1 cellular context compared by ENCODE assay signal in the genomic region with DNA sequence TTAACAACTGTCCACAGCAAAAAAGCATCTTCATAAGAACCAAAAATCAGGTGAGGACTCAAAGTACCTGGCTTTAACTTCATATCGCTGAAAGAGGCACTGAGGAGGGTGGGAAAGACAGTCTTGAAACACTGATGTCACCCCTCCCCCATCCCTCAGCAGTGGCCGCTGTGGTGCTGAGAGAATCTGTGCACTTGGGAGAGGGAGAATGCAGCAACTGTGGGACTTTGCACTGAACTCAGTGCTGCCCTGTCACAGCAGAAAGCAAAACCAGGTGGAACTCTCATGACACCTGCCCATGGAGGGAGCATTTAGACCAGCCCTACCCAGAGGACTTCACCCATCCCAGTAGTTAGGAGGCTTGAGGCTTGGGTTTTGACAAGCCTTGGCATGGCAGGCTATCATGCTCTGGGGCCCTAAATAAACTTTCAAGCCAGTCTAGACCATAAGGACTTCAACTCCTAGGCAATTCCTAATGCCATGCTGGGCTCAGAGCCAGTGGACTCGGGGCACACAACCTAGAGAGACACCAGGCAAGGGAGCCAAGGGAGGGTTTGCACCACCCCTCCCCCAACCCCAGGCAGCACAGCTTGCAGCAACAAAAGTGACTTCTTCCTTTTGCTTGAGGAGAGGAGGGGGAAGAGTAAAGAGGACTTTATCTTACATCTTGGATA.
TF ChIP-seq lines count a peak whose summit lies in the region.

No MANE protein-coding gene starts in this region.

TF ChIP-seq in HepG2, 621 proteins besides CTCF, POLR2A, EP300 and RAD21 (continued from another document and continues in another):
- no peak for TF ChIP-seq ZUFSP (CRISPR knock-in tag; IDR thresholded peaks at IDR 0.05; ENCODE audit: borderline replicate concordance)
- no peak for TF ChIP-seq U2AF2 (IDR thresholded peaks at IDR 0.05; ENCODE audit: low read depth, low read length)
- TF ChIP-seq ZNF337 (CRISPR knock-in tag; IDR thresholded peaks at IDR 0.05; ENCODE audit: borderline replicate concordance, low read depth): no peak
- TF ChIP-seq HOXA3 (CRISPR knock-in tag; IDR thresholded peaks at IDR 0.05): peak; percentile 52; the same call in 1 of the 2 replicates
- TF ChIP-seq SNAI1 (CRISPR knock-in tag; IDR thresholded peaks at IDR 0.05; ENCODE audit: borderline replicate concordance): no peak
- no peak for TF ChIP-seq ZNF768 (CRISPR knock-in tag; IDR thresholded peaks at IDR 0.05)
- no peak for TF ChIP-seq MLLT10 (CRISPR knock-in tag; IDR thresholded peaks at IDR 0.05)
- TF ChIP-seq, protein P1, sequence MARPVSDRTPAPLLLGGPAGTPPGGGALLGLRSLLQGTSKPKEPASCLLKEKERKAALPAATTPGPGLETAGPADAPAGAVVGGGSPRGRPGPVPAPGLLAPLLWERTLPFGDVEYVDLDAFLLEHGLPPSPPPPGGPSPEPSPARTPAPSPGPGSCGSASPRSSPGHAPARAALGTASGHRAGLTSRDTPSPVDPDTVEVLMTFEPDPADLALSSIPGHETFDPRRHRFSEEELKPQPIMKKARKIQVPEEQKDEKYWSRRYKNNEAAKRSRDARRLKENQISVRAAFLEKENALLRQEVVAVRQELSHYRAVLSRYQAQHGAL (CRISPR knock-in tag; IDR thresholded peaks at IDR 0.05; ENCODE audit: not compliant biosample characterization): no peak
- TF ChIP-seq ZBTB2 (CRISPR knock-in tag; IDR thresholded peaks at IDR 0.05; ENCODE audit: low read depth): no peak
- TF ChIP-seq ZNF383 (CRISPR knock-in tag; IDR thresholded peaks at IDR 0.05; ENCODE audit: borderline replicate concordance): no peak
- no peak for TF ChIP-seq NR2F6 (IDR thresholded peaks at IDR 0.05)
- TF ChIP-seq NR2F6 (CRISPR knock-in tag; IDR thresholded peaks at IDR 0.05): peak; percentile 43; the same call in 1 of the 2 replicates
- no peak for TF ChIP-seq TCF7L2 (IDR thresholded peaks at IDR 0.05; ENCODE audit: low read depth, low read length)
- TF ChIP-seq SYNCRIP (IDR thresholded peaks at IDR 0.05; ENCODE audit: insufficient read depth, low read depth, low read length): no peak
- peak; percentile 19 for TF ChIP-seq XRCC5 (optimal IDR thresholded peaks at IDR 0.05; ENCODE audit: low read length)
- TF ChIP-seq U2AF1 (optimal IDR thresholded peaks at IDR 0.05; ENCODE audit: low read depth, low read length): no peak
- TF ChIP-seq NCOA5 (CRISPR knock-in tag; IDR thresholded peaks at IDR 0.05): no peak
- no peak for TF ChIP-seq KMT2A (CRISPR knock-in tag; IDR thresholded peaks at IDR 0.05)
- TF ChIP-seq ZBTB21 (CRISPR knock-in tag; IDR thresholded peaks at IDR 0.05): no peak
- TF ChIP-seq NFE2L2 (IDR thresholded peaks at IDR 0.05; ENCODE audit: low read length): no peak
- 0 out of 2 replicates have a peak, but pooled peaks have one; percentile 28 for TF ChIP-seq BCL6 (CRISPR knock-in tag; IDR thresholded peaks at IDR 0.05)
- TF ChIP-seq KLF16 (CRISPR knock-in tag; IDR thresholded peaks at IDR 0.05): no peak
- TF ChIP-seq, protein P2, sequence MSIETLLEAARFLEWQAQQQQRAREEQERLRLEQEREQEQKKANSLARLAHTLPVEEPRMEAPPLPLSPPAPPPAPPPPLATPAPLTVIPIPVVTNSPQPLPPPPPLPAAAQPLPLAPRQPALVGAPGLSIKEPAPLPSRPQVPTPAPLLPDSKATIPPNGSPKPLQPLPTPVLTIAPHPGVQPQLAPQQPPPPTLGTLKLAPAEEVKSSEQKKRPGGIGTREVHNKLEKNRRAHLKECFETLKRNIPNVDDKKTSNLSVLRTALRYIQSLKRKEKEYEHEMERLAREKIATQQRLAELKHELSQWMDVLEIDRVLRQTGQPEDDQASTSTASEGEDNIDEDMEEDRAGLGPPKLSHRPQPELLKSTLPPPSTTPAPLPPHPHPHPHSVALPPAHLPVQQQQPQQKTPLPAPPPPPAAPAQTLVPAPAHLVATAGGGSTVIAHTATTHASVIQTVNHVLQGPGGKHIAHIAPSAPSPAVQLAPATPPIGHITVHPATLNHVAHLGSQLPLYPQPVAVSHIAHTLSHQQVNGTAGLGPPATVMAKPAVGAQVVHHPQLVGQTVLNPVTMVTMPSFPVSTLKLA (IDR thresholded peaks at IDR 0.05): no peak
- TF ChIP-seq RXRA (CRISPR knock-in tag; IDR thresholded peaks at IDR 0.05): no peak
- no peak for TF ChIP-seq ZNF556 (CRISPR knock-in tag; IDR thresholded peaks at IDR 0.05; ENCODE audit: borderline replicate concordance)
- peak; percentile 68; the same call in 1 of the 2 replicates for TF ChIP-seq SALL1 (CRISPR knock-in tag; IDR thresholded peaks at IDR 0.05)
- TF ChIP-seq TARDBP (CRISPR knock-in tag; IDR thresholded peaks at IDR 0.05): no peak
- no peak for TF ChIP-seq NFRKB (IDR thresholded peaks at IDR 0.05)
- TF ChIP-seq ZNF20 (CRISPR knock-in tag; IDR thresholded peaks at IDR 0.05): no peak
- TF ChIP-seq, protein P3, sequence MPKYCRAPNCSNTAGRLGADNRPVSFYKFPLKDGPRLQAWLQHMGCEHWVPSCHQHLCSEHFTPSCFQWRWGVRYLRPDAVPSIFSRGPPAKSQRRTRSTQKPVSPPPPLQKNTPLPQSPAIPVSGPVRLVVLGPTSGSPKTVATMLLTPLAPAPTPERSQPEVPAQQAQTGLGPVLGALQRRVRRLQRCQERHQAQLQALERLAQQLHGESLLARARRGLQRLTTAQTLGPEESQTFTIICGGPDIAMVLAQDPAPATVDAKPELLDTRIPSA (CRISPR knock-in tag; IDR thresholded peaks at IDR 0.05; ENCODE audit: borderline replicate concordance): no peak
- TF ChIP-seq, protein P4, sequence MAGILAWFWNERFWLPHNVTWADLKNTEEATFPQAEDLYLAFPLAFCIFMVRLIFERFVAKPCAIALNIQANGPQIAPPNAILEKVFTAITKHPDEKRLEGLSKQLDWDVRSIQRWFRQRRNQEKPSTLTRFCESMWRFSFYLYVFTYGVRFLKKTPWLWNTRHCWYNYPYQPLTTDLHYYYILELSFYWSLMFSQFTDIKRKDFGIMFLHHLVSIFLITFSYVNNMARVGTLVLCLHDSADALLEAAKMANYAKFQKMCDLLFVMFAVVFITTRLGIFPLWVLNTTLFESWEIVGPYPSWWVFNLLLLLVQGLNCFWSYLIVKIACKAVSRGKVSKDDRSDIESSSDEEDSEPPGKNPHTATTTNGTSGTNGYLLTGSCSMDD (CRISPR knock-in tag; IDR thresholded peaks at IDR 0.05): no peak
- no peak for TF ChIP-seq DPF2 (CRISPR knock-in tag; IDR thresholded peaks at IDR 0.05; ENCODE audit: borderline replicate concordance, low read depth)
- TF ChIP-seq, protein P5, sequence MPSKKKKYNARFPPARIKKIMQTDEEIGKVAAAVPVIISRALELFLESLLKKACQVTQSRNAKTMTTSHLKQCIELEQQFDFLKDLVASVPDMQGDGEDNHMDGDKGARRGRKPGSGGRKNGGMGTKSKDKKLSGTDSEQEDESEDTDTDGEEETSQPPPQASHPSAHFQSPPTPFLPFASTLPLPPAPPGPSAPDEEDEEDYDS (CRISPR knock-in tag; IDR thresholded peaks at IDR 0.05): peak; percentile 41; the same call in 1 of the 2 replicates
- no peak for TF ChIP-seq ZNF564 (CRISPR knock-in tag; IDR thresholded peaks at IDR 0.05)
- no peak for TF ChIP-seq ZMAT5 (CRISPR knock-in tag; IDR thresholded peaks at IDR 0.05; ENCODE audit: borderline replicate concordance, low read depth)
- TF ChIP-seq ZNF510 (CRISPR knock-in tag; IDR thresholded peaks at IDR 0.05; ENCODE audit: low read depth): no peak
- TF ChIP-seq, protein P6, sequence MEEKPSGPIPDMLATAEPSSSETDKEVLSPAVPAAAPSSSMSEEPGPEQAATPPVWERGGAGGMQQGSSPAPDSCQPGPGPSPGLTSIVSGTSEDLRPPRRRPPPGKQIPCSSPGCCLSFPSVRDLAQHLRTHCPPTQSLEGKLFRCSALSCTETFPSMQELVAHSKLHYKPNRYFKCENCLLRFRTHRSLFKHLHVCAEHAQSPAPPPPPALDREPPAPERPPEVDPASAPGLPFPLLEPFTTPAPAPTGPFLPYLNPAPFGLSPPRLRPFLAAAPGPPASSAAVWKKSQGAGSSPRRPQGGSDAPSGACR (CRISPR knock-in tag; IDR thresholded peaks at IDR 0.05): no peak
- no peak for TF ChIP-seq GZF1 (CRISPR knock-in tag; IDR thresholded peaks at IDR 0.05)
- no peak for TF ChIP-seq BCL3 (CRISPR knock-in tag; IDR thresholded peaks at IDR 0.05)
- TF ChIP-seq ZNF816 (CRISPR knock-in tag; IDR thresholded peaks at IDR 0.05; ENCODE audit: borderline replicate concordance): no peak
- TF ChIP-seq ZNF451 (CRISPR knock-in tag; IDR thresholded peaks at IDR 0.05): no peak
- TF ChIP-seq CREBL2 (CRISPR knock-in tag; IDR thresholded peaks at IDR 0.05; ENCODE audit: borderline replicate concordance): no peak
- TF ChIP-seq CEBPG (CRISPR knock-in tag; IDR thresholded peaks at IDR 0.05): 0 out of 2 replicates have a peak, but pooled peaks have one; percentile 16
- TF ChIP-seq MTF1 (CRISPR knock-in tag; IDR thresholded peaks at IDR 0.05): no peak
- TF ChIP-seq JUND (CRISPR knock-in tag; IDR thresholded peaks at IDR 0.05): no peak
- TF ChIP-seq MXD1 (CRISPR knock-in tag; IDR thresholded peaks at IDR 0.05): no peak
- no peak for TF ChIP-seq PLRG1 (conservative IDR thresholded peaks at IDR 0.05)
- TF ChIP-seq HNF1B (CRISPR knock-in tag; IDR thresholded peaks at IDR 0.05): no peak
- no peak for TF ChIP-seq BRD4 (CRISPR knock-in tag; IDR thresholded peaks at IDR 0.05)
- TF ChIP-seq EED (CRISPR knock-in tag; IDR thresholded peaks at IDR 0.05): no peak
- no peak for TF ChIP-seq ADNP (CRISPR knock-in tag; IDR thresholded peaks at IDR 0.05)
